6 cellular contexts compared by ENCODE assay signal in genomic region chr21:10359911-10360310, GRCh38.
DNase-seq lines count a peak whose midpoint lies in the region; ATAC-seq and TF ChIP-seq lines count a peak whose summit lies in the region.
"Not testable (repeated sequence)": the region's sequence is repeated elsewhere in the genome, so short reads cannot be mapped to it uniquely, and the experiment has no call there.

No MANE protein-coding gene starts in this region.

- not testable (repeated sequence) for H3K9me2 ChIP-seq in PC-3 (replicated peaks; ENCODE audit: low read length)

- H3K4me1 ChIP-seq in HUES48 (ENCODE audit: control insufficient read depth, insufficient read depth, low read length); PC-3 (ENCODE audit: insufficient read depth, low read length); endodermal cell (ENCODE audit: control insufficient read depth, insufficient read depth, low read length); iPS DF 6.9 (ENCODE audit: control insufficient read depth, insufficient read depth, low read length); lung (ENCODE audit: control insufficient read depth in 2 of 2, insufficient read depth in 2 of 2, low read length in 2 of 2); mesendoderm (ENCODE audit: control insufficient read depth, low read depth, low read length): not testable (repeated sequence)

- H3K18ac ChIP-seq in mesendoderm (ENCODE audit: low read length) = not testable (repeated sequence)

- H2AFZ ChIP-seq in PC-3 (ENCODE audit: low read length) = not testable (repeated sequence)

- H3K79me1 ChIP-seq in mesendoderm (ENCODE audit: low read length) = not testable (repeated sequence)

- intact Hi-C loops in PC-3 (cut with micrococcal nuclease) = not testable (repeated sequence)

- not testable (repeated sequence) for H3K23ac ChIP-seq in mesendoderm (ENCODE audit: low read length)

- H3K79me2 ChIP-seq in PC-3 (ENCODE audit: low read length); mesendoderm (ENCODE audit: control insufficient read depth, insufficient read depth, low read length): not testable (repeated sequence)

- peak overlapping the region; percentile 1; the same call in 1 of the 2 replicates for H3K4me3 ChIP-seq in HUES48 (ENCODE audit: low read depth, low read length)
- not testable (repeated sequence) for H3K4me3 ChIP-seq in PC-3 (ENCODE audit: low read length); iPS DF 6.9 (ENCODE audit: low read length); lung
- H3K4me3 ChIP-seq in endodermal cell (ENCODE audit: low read length) = peak overlapping the region; percentile 1
- H3K4me3 ChIP-seq in mesendoderm (ENCODE audit: low read length) = peak overlapping the region; percentile 7

- H3F3A ChIP-seq in PC-3 (ENCODE audit: low read length, unreplicated experiment) = not testable (repeated sequence)

- POLR2A ChIA-PET in PC-3 (lab: Charles Lee; ENCODE audit: unreplicated experiment) = not testable (repeated sequence)

- H3K27me3 Mint-ChIP-seq in endodermal cell (ENCODE audit: insufficient read depth) = not testable (repeated sequence)

- H3K4me2 ChIP-seq in PC-3 (ENCODE audit: low read length); mesendoderm (ENCODE audit: low read length): not testable (repeated sequence)

- H3K9me3 ChIP-seq in HUES48 (ENCODE audit: control insufficient read depth, insufficient read depth, low read length) (peaks cover 82% of the 10 kb centered on the region), PC-3 (ENCODE audit: low read length) (peaks cover 41% of the 10 kb centered on the region), endodermal cell (ENCODE audit: control insufficient read depth, low read length) (peaks cover 72% of the 10 kb centered on the region), iPS DF 6.9 (ENCODE audit: control insufficient read depth, insufficient read depth, low read length) (peaks cover 19% of the 10 kb centered on the region), lung (ENCODE audit: control insufficient read depth in 2 of 2, insufficient read depth in 1 of 2, low read length in 1 of 2) (peaks cover 6 to 13% of the 10 kb centered on the region in 2 donors)

- not testable (repeated sequence) for H3K4me1 Mint-ChIP-seq in endodermal cell

- H3K9me3 Mint-ChIP-seq in endodermal cell = peaks cover 80% of the 10 kb centered on the region

- not testable (repeated sequence) for TF ChIP-seq CTCF in PC-3 (conservative IDR thresholded peaks at IDR 0.05; ENCODE audit: low read depth, low read length); endodermal cell (conservative IDR thresholded peaks at IDR 0.05); lung (IDR thresholded peaks at IDR 0.05; ENCODE audit: control extremely low read depth, extremely low read depth)

- peak; percentile 3 for DNase-seq in PC-3
- DNase-seq in endodermal cell; iPS DF 6.9 (ENCODE audit: low read depth, low spot score); mesendoderm: not testable (repeated sequence)
- peak; percentile 28 for DNase-seq in lung (ENCODE audit: low spot score)

- H3K27me3 ChIP-seq in HUES48 (ENCODE audit: control insufficient read depth, insufficient read depth, low read length); PC-3 (ENCODE audit: low read length); endodermal cell (ENCODE audit: control insufficient read depth, insufficient read depth, low read length, poor library complexity, severe bottlenecking); iPS DF 6.9 (ENCODE audit: control insufficient read depth, insufficient read depth, low read length); lung (ENCODE audit: control insufficient read depth, insufficient read depth); mesendoderm (ENCODE audit: insufficient read depth, low read length, poor library complexity): not testable (repeated sequence)

- H3K36me3 ChIP-seq in HUES48 (ENCODE audit: control insufficient read depth, insufficient read depth, low read length); PC-3 (ENCODE audit: low read depth, low read length); endodermal cell (ENCODE audit: control insufficient read depth, insufficient read depth, low read length); iPS DF 6.9 (ENCODE audit: control insufficient read depth, insufficient read depth, low read length); lung (ENCODE audit: control insufficient read depth in 2 of 2, insufficient read depth in 2 of 2, low read length in 2 of 2); mesendoderm (ENCODE audit: control insufficient read depth, insufficient read depth, low read length): not testable (repeated sequence)

- H2AK5ac ChIP-seq in mesendoderm (ENCODE audit: low read length) = not testable (repeated sequence)

- H3K27ac Mint-ChIP-seq in endodermal cell = not testable (repeated sequence)

- BruUV-seq in PC-3 (replicated peaks; lab: Mats Ljungman, UMichigan) = not testable (repeated sequence)

- ATAC-seq in PC-3; lung (ENCODE audit: insufficient read depth, low FRiP score): not testable (repeated sequence)

- WGBS in endodermal cell (ENCODE audit: insufficient coverage in 1 of 2, insufficient read length in 1 of 2), 2 experiments = 52 to 67% methylated on average over 2 to 3 of the region's 4 CpGs
- no CpG with 5 or more reads among the region's 4 CpGs for WGBS in iPS DF 6.9 (ENCODE audit: insufficient coverage, insufficient read length)
- WGBS in lung, 2 donors = 47 to 58% methylated on average over 4 of the region's 4 CpGs
- WGBS in mesendoderm (ENCODE audit: extremely low coverage, insufficient coverage, low lambda C conversion rate) = no CpG with 5 or more reads among the region's 4 CpGs

- not testable (repeated sequence) for H2BK15ac ChIP-seq in mesendoderm (replicated peaks; ENCODE audit: low read depth)

- not testable (repeated sequence) for H3K9ac ChIP-seq in HUES48 (ENCODE audit: low read depth, low read length); PC-3 (ENCODE audit: low read length); endodermal cell (ENCODE audit: extremely low read depth, low read length, poor library complexity, severe bottlenecking); mesendoderm (ENCODE audit: low read length)

- H3K36me3 Mint-ChIP-seq in endodermal cell (ENCODE audit: low read depth) = not testable (repeated sequence)

- not testable (repeated sequence) for H3K27ac ChIP-seq in HUES48 (ENCODE audit: low read depth, low read length); PC-3 (ENCODE audit: low read length); endodermal cell (ENCODE audit: low read depth, low read length); lung (ENCODE audit: low read depth in 1 of 2, low read length in 1 of 2); mesendoderm (ENCODE audit: low read depth, low read length)
- H3K27ac ChIP-seq in iPS DF 6.9 (ENCODE audit: low read length) = peak overlapping the region; percentile 77

- not testable (repeated sequence) for H3K4me3 Mint-ChIP-seq in endodermal cell

- not testable (repeated sequence) for H3K56ac ChIP-seq in mesendoderm (ENCODE audit: low read length)

- not testable (repeated sequence) for H3K4ac ChIP-seq in mesendoderm (ENCODE audit: low read depth, low read length)

- H4K20me1 ChIP-seq in PC-3 (ENCODE audit: low read length) = not testable (repeated sequence)

- not testable (repeated sequence) for H2BK5ac ChIP-seq in mesendoderm (ENCODE audit: low read length)

- H4K5ac ChIP-seq in mesendoderm (ENCODE audit: low read length) = not testable (repeated sequence)

- not testable (repeated sequence) for H4K8ac ChIP-seq in mesendoderm (ENCODE audit: low read depth, low read length)

- CTCF ChIA-PET in PC-3 (lab: Charles Lee) = not testable (repeated sequence)

- not testable (repeated sequence) for H2BK120ac ChIP-seq in mesendoderm (ENCODE audit: low read depth, low read length)
